Comparison of ENCODE assay signal across 8 cellular contexts in the genomic region with DNA sequence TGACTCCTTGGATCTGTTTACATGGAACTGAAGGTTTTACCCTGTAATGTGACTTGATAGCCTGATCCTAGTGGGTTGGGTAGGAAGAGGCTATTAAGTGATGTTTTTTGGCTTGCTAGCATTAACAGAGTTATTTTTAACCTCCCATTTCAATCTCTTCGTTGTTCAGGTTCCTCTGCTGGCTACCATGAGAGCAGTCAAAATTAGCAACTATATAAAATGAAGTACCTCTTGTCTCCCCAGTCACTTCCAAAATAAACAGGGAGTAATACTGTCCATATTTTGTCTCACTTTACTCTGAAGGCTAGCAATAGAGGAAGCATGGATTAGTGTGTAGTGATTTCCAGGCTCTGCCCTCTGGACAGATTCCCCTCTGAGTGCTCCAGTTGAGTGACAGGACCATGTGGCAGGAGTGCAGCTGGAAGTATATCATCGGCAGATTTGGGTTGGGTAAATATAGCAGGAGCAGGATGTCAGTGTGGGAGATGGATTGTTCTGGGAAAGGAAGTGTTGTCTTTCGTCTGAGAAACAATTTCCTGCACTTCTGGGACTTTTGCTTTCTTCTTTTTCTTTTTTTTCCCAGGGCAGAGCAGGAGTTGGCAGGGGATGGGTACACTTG.
DNase-seq lines count a peak whose midpoint lies in the region; ATAC-seq and TF ChIP-seq lines count a peak whose summit lies in the region.

No MANE protein-coding gene starts in this region.

- no peak overlapping the region for H2AFZ ChIP-seq in Loucy (ENCODE audit: low read length)

- peak overlapping the region; percentile 72 for H3K4me2 ChIP-seq in BLaER1
- H3K4me2 ChIP-seq in Loucy (ENCODE audit: low read depth, low read length, poor library complexity, severe bottlenecking), result peak overlapping the region; percentile 42

- H3K4me1 ChIP-seq in BLaER1 (peaks cover 23% of the 10 kb centered on the region), Loucy (ENCODE audit: insufficient read depth, low read length, poor library complexity, severe bottlenecking) (peaks cover 7% of the 10 kb centered on the region)

- H3K27me3 ChIP-seq in BLaER1, result no peaks in the 10 kb centered on the region
- no peaks in the 10 kb centered on the region for H3K27me3 ChIP-seq in Loucy (ENCODE audit: insufficient read depth, low read length, poor library complexity, severe bottlenecking)
- H3K27me3 ChIP-seq in brain microvascular endothelial cell (replicated peaks), result no peaks in the 10 kb centered on the region

- ATAC-seq in HG03097 (IDR thresholded peaks at IDR 0.05; ENCODE audit: low FRiP score, unreplicated experiment), result no peak

- H3K9me2 ChIP-seq in Loucy (replicated peaks; ENCODE audit: low read depth, low read length), result no peaks in the 10 kb centered on the region

- H3K4me3 ChIP-seq in BLaER1 (no peak overlapping the region), Loucy (ENCODE audit: low read length, poor library complexity, severe bottlenecking) (no peak overlapping the region), brain microvascular endothelial cell (ENCODE audit: low read depth, low read length) (no peak overlapping the region)

- H3K79me2 ChIP-seq in Loucy (ENCODE audit: insufficient read depth, low read length), result peaks cover 70% of the 10 kb centered on the region

- H3K9ac ChIP-seq in BLaER1, result no peak overlapping the region
- H3K9ac ChIP-seq in Loucy (ENCODE audit: low read depth, low read length, poor library complexity, severe bottlenecking), result no peak overlapping the region

- TF ChIP-seq CTCF in Loucy (conservative IDR thresholded peaks at IDR 0.05; ENCODE audit: low read length) (no peak), brain microvascular endothelial cell (IDR thresholded peaks at IDR 0.05; ENCODE audit: low read depth, low read length, missing control alignments) (no peak)

- H3K27ac ChIP-seq in BLaER1, result 0 out of 2 replicates have a peak overlapping the region, but pooled peaks have one; percentile 16
- H3K27ac ChIP-seq in brain microvascular endothelial cell, result peak overlapping the region; percentile 4

- DNase-seq in brain microvascular endothelial cell (peak; percentile 6), medulla oblongata (ENCODE audit: extremely low spot score) (peak; percentile 15), NOMO-1 treated with DMSO at 0.1 percent for 48 hours (lab: John Stamatoyannopoulos, UW; ENCODE audit: unreplicated experiment) (no peak), SKM-1 (lab: John Stamatoyannopoulos, UW; ENCODE audit: unreplicated experiment) (no peak)
- no peak for DNase-seq in stimulated activated CD4-positive, alpha-beta T cell treated with anti-CD3 and anti-CD28 coated beads, Interleukin-4, amount 100 ng/mL, for 1 hour

- in situ Hi-C loops in brain microvascular endothelial cell (cut with HindIII; ENCODE audit: low pct_ligation_motif_present, low sequenced_read_pairs), result no loop called here

- no peaks in the 10 kb centered on the region for H3F3A ChIP-seq in Loucy (ENCODE audit: low read depth)

- H4K20me1 ChIP-seq in BLaER1, result peaks cover 96% of the 10 kb centered on the region
- H4K20me1 ChIP-seq in Loucy (ENCODE audit: insufficient read depth, low read length, poor library complexity, severe bottlenecking), result peaks cover 52% of the 10 kb centered on the region

- H3K9me3 ChIP-seq in BLaER1, result no peaks in the 10 kb centered on the region
- H3K9me3 ChIP-seq in Loucy (ENCODE audit: insufficient read depth, low read depth, low read length), result no peaks in the 10 kb centered on the region

- H3K36me3 ChIP-seq in BLaER1 (peaks cover 29% of the 10 kb centered on the region), Loucy (ENCODE audit: insufficient read depth, low read length) (peaks cover 25% of the 10 kb centered on the region; the same call in 1 of the 2 replicates), brain microvascular endothelial cell (replicated peaks) (no peaks in the 10 kb centered on the region)

Comparison
In these comparisons a context has a peak if more than half of its experiments do, and no peak if none do; other contexts are left out.
1. DNase-seq: peak in brain microvascular endothelial cell (single experiment) and medulla oblongata (single experiment); none in NOMO-1 treated with DMSO at 0.1 percent for 48 hours (single experiment), SKM-1 (single experiment) and stimulated activated CD4-positive, alpha-beta T cell treated with anti-CD3 and anti-CD28 coated beads, Interleukin-4, amount 100 ng/mL, for 1 hour (single experiment).